In genomic region chr4:121765941-121766538, GRCh38 we compare ENCODE assay signal across 1 cellular context.
TF ChIP-seq lines count a peak whose summit lies in the region.

No MANE protein-coding gene starts in this region.

TF ChIP-seq in IMR-90, 13 proteins besides CTCF, POLR2A, EP300 and RAD21:
- TF ChIP-seq CEBPB (IDR thresholded peaks at IDR 0.05; ENCODE audit: low read depth, low read length) (no peak), RFX5 (IDR thresholded peaks at IDR 0.05; ENCODE audit: low read depth, low read length) (no peak), RCOR1 (IDR thresholded peaks at IDR 0.05; ENCODE audit: insufficient replicate concordance, low read length) (no peak), NFE2L2 (IDR thresholded peaks at IDR 0.05; ENCODE audit: low read depth, low read length) (no peak), MAZ (IDR thresholded peaks at IDR 0.05; ENCODE audit: borderline replicate concordance, low read depth, low read length) (no peak)
